ENCODE assay signal across 9 cellular contexts in genomic region chr7:151114151-151115090, GRCh38. TPM values are rescaled to one million over a fixed set of nuclear protein-coding genes. Genes with fewer than 3 reads are reported as not detected.
DNase-seq lines count a peak whose midpoint lies in the region; ATAC-seq and TF ChIP-seq lines count a peak whose summit lies in the region.
"Had no signal": no experiment of that assay in that cellular context is flagged by ENCODE, and none has a peak within 500 bp of the region (broad histone marks: within the 10 kb centered on the region; RNA-seq: fewer than 3 reads in every experiment).

No MANE protein-coding gene starts in this region.

- H3K79me1 ChIP-seq in IMR-90 (ENCODE audit: low read depth in 1 of 2, low read length in 2 of 2): peaks cover 18 to 76% of the 10 kb centered on the region in 2 experiments

- H3K4me3 ChIP-seq in IMR-90 (ENCODE audit: insufficient read depth, low read depth, low read length): no peak overlapping the region
- peak overlapping the region in 4 of 8 donors; percentile 18 to 66 (median 24) for H3K4me3 ChIP-seq in spleen

- peaks cover 78% of the 10 kb centered on the region for H4K20me1 ChIP-seq in IMR-90 (ENCODE audit: insufficient read depth, low read length)

- peak overlapping the region; percentile 56 for H3K4me3 Mint-ChIP-seq in CD4-positive, alpha-beta T cell
- peak overlapping the region in 1 of 2 donors; percentile 53 for H3K4me3 Mint-ChIP-seq in effector memory CD8-positive, alpha-beta T cell
- H3K4me3 Mint-ChIP-seq in natural killer cell: peak overlapping the region; percentile 17

- CTCF ChIA-PET in CD4-positive, alpha-beta T cell (lab: Charles Lee): no interaction called here
- CTCF ChIA-PET in IMR-90 (lab: Yijun Ruan, JAX): interaction anchor here (0.6 to 1.7 kb wide), 2 partner anchors 9 to 220 kb away, joined by 7 read pairs; no protein-coding TSS in a partner anchor

- 0 out of 2 replicates have a peak overlapping the region, but pooled peaks have one; percentile 38 for H2BK20ac ChIP-seq in IMR-90 (ENCODE audit: low read depth, low read length)

- no peak overlapping the region for H3K27ac ChIP-seq in CD4-positive, alpha-beta T cell (ENCODE audit: low read depth, low read length)
- H3K27ac ChIP-seq in IMR-90 (ENCODE audit: insufficient read depth, low read length) (peak overlapping the region; percentile 66), spleen (peak overlapping the region in 1 of 8 donors; percentile 7)

- 15% methylated on average over 45 of the region's 101 CpGs; no CpG with 5 or more reads in 1 of the 2 experiments for WGBS in IMR-90 (ENCODE audit: extremely low coverage in 2 of 2, insufficient read length in 1 of 2), 2 experiments
- 34 to 88% (median 37%) methylated on average over 23 to 101 of the region's 101 CpGs for WGBS in spleen, 5 donors

- TF ChIP-seq CTCF in CD4-positive, alpha-beta T cell (IDR thresholded peaks at IDR 0.05): no peak
- TF ChIP-seq CTCF in IMR-90 (conservative IDR thresholded peaks at IDR 0.05; ENCODE audit: low read depth, low read length) (no peak), natural killer cell (IDR thresholded peaks at IDR 0.05) (no peak), spleen (IDR thresholded peaks at IDR 0.05 in 8 of 11, conservative IDR thresholded peaks at IDR 0.05 in 3 of 11) (no peak)

- H3K27me3 ChIP-seq in CD4-positive, alpha-beta T cell (ENCODE audit: control insufficient read depth, insufficient read depth, low read length): peaks cover 5% of the 10 kb centered on the region
- H3K27me3 ChIP-seq in IMR-90 (ENCODE audit: control insufficient read depth, insufficient read depth, low read length) (no peaks in the 10 kb centered on the region), spleen (replicated peaks in 1 of 7) (peaks cover 0 to 21% (median 0%) of the 10 kb centered on the region in 7 donors)

- intact Hi-C loops in CD4-positive, alpha-beta T cell (cut with DNase I, micrococcal nuclease): loop anchor here (5.0 kb wide), 2 partner anchors 97 to 102 kb away; no protein-coding TSS in a partner anchor
- intact Hi-C loops in IMR-90 (cut with micrococcal nuclease) (loop anchor here (5.0 kb wide), 2 partner anchors 102 to 217 kb away; no protein-coding TSS in a partner anchor), natural killer cell (cut with micrococcal nuclease) (no loop called here), spleen (cut with DNase I; ENCODE audit: low total_unique reads) (loop anchor here (5.0 kb wide), 2 partner anchors 82 to 217 kb away; no protein-coding TSS in a partner anchor)

- peak overlapping the region; percentile 74; the same call in 1 of the 2 replicates for H3K14ac ChIP-seq in IMR-90 (replicated peaks; ENCODE audit: low read depth, low read length)

- H3K23ac ChIP-seq in IMR-90 (ENCODE audit: low read depth, low read length): peak overlapping the region; percentile 64

- TF ChIP-seq POLR2A in IMR-90 (IDR thresholded peaks at IDR 0.05; ENCODE audit: low read depth, low read length) (0 out of 2 replicates have a peak, but pooled peaks have one; percentile 25), spleen (IDR thresholded peaks at IDR 0.05) (no peak)

- H3K4me2 ChIP-seq in IMR-90 (ENCODE audit: low read depth, low read length): peak overlapping the region; percentile 57

- no peak overlapping the region for H3K27ac Mint-ChIP-seq in CD4-positive, alpha-beta T cell
- no peak overlapping the region for H3K27ac Mint-ChIP-seq in effector memory CD8-positive, alpha-beta T cell
- no peak overlapping the region for H3K27ac Mint-ChIP-seq in natural killer cell

- TF ChIP-seq RAD21 in IMR-90 (IDR thresholded peaks at IDR 0.05; ENCODE audit: low read length): no peak

- H3K9me3 ChIP-seq in CD4-positive, alpha-beta T cell (ENCODE audit: control insufficient read depth, low read length): no peaks in the 10 kb centered on the region
- H3K9me3 ChIP-seq in IMR-90 (ENCODE audit: control insufficient read depth, insufficient read depth, low read length) (no peaks in the 10 kb centered on the region), spleen (no peaks in the 10 kb centered on the region)

- H3K36me3 Mint-ChIP-seq in CD4-positive, alpha-beta T cell (ENCODE audit: low read depth): peaks cover 17% of the 10 kb centered on the region
- peaks cover 15% of the 10 kb centered on the region for H3K36me3 Mint-ChIP-seq in effector memory CD8-positive, alpha-beta T cell (ENCODE audit: insufficient read depth)
- H3K36me3 Mint-ChIP-seq in natural killer cell: no peaks in the 10 kb centered on the region

- H3K27me3 Mint-ChIP-seq in CD4-positive, alpha-beta T cell: peaks cover 22% of the 10 kb centered on the region
- H3K27me3 Mint-ChIP-seq in effector memory CD8-positive, alpha-beta T cell: no peaks in the 10 kb centered on the region
- H3K27me3 Mint-ChIP-seq in natural killer cell (ENCODE audit: low read depth in 2 of 2): no peaks in the 10 kb centered on the region

- in situ Hi-C loops in IMR-90 (cut with MboI; ENCODE audit: low sequenced_read_pairs): loop anchor here (5.0 to 25.0 kb wide), 2 partner anchors 92 to 327 kb away; partner anchors contain the start of gene ATG9B

- peak overlapping the region; percentile 5 to 82; a peak in 3 of 4 replicates for H4K8ac ChIP-seq in IMR-90 (ENCODE audit: low read depth in 2 of 2, low read length in 2 of 2)

- H3K9me1 ChIP-seq in IMR-90 (ENCODE audit: insufficient read depth, low read length): peaks cover 13% of the 10 kb centered on the region

- H3K9ac ChIP-seq in IMR-90 (ENCODE audit: low read depth, low read length): peak overlapping the region; percentile 15; the same call in 1 of the 2 replicates

- no peak for DNase-seq in CD4-positive, alpha-beta T cell
- DNase-seq in IMR-90 (no peak), natural killer cell (no peak), spleen (no peak), amniotic stem cell (lab: John Stamatoyannopoulos, UW) (no peak), GM19240 (ENCODE audit: insufficient read length, low spot score) (no peak)
- DNase-seq in effector memory CD8-positive, alpha-beta T cell: no peak
- DNase-seq: NCI-H345 had no signal

- H4K91ac ChIP-seq in IMR-90 (ENCODE audit: insufficient read depth, low read depth, low read length): peak overlapping the region; percentile 81

- peaks cover 21% of the 10 kb centered on the region for H3K4me1 ChIP-seq in IMR-90 (ENCODE audit: control insufficient read depth, insufficient read depth, low read length)
- H3K4me1 ChIP-seq in spleen: peaks cover 0 to 56% (median 26%) of the 10 kb centered on the region in 6 donors

- peak overlapping the region; percentile 63 for H2BK5ac ChIP-seq in IMR-90 (ENCODE audit: low read depth, low read length, poor library complexity, severe bottlenecking)

- H3K36me3 ChIP-seq in IMR-90 (ENCODE audit: control insufficient read depth, insufficient read depth, low read length): peaks cover 24% of the 10 kb centered on the region
- peaks cover 0 to 29% (median 13%) of the 10 kb centered on the region in 6 donors for H3K36me3 ChIP-seq in spleen

- H2AFZ ChIP-seq in IMR-90 (replicated peaks; ENCODE audit: low read length, poor library complexity): peak overlapping the region; percentile 70

- peak overlapping the region; percentile 70 for H2AK9ac ChIP-seq in IMR-90 (replicated peaks; ENCODE audit: low read depth, low read length, poor library complexity)

- H3K18ac ChIP-seq in IMR-90 (ENCODE audit: low read depth, low read length): peak overlapping the region; percentile 16; the same call in 1 of the 2 replicates

- no TSS peak for BruUV-seq in IMR-90 (replicated peaks; lab: Mats Ljungman, UMichigan)

- peak overlapping the region; percentile 73; the same call in 1 of the 2 replicates for H3K56ac ChIP-seq in IMR-90 (ENCODE audit: extremely low read depth, insufficient read depth, low read length)

- peak overlapping the region; percentile 29; the same call in 1 of the 3 replicates for H2BK15ac ChIP-seq in IMR-90 (ENCODE audit: low read depth, low read length)

- peak overlapping the region; percentile 79 for H3K4ac ChIP-seq in IMR-90 (ENCODE audit: low read depth, low read length)

- dilution Hi-C loops in IMR-90 (cut with HindIII; ENCODE audit: low sequenced_read_pairs, unreplicated experiment): no loop called here

- POLR2A ChIA-PET in CD4-positive, alpha-beta T cell (lab: Charles Lee): interaction anchor here (1.1 kb wide), 1 partner anchor 101 kb away, joined by 3 read pairs; no protein-coding TSS in a partner anchor
- POLR2A ChIA-PET in IMR-90 (lab: Charles Lee; ENCODE audit: unreplicated experiment): interaction anchor here (1.2 kb wide), 1 partner anchor 26 kb away, joined by 3 read pairs; no protein-coding TSS in a partner anchor

- peak overlapping the region; percentile 27 for H2AK5ac ChIP-seq in IMR-90 (ENCODE audit: low read depth, low read length)

- H4K5ac ChIP-seq in IMR-90 (ENCODE audit: low read depth, low read length): 0 out of 2 replicates have a peak overlapping the region, but pooled peaks have one; percentile 16

- H2BK120ac ChIP-seq in IMR-90 (ENCODE audit: low read depth, low read length): peak overlapping the region; percentile 71; the same call in 1 of the 2 replicates

- no peak for ATAC-seq in CD4-positive, alpha-beta T cell (ENCODE audit: poor library complexity)
- ATAC-seq in IMR-90 (ENCODE audit: low read depth) (peak; percentile 7), natural killer cell (peak in 1 of 3 donors; percentile 5), HG03108 (IDR thresholded peaks at IDR 0.05; ENCODE audit: unreplicated experiment) (no peak)
- peak; percentile 2 for ATAC-seq in effector memory CD8-positive, alpha-beta T cell (replicated peaks)

- no peaks in the 10 kb centered on the region for H3K9me3 Mint-ChIP-seq in CD4-positive, alpha-beta T cell
- no peaks in the 10 kb centered on the region for H3K9me3 Mint-ChIP-seq in effector memory CD8-positive, alpha-beta T cell
- no peaks in the 10 kb centered on the region for H3K9me3 Mint-ChIP-seq in natural killer cell

- H3K4me1 Mint-ChIP-seq in CD4-positive, alpha-beta T cell (ENCODE audit: low read depth): peaks cover 18% of the 10 kb centered on the region
- H3K4me1 Mint-ChIP-seq in effector memory CD8-positive, alpha-beta T cell (ENCODE audit: low read depth in 2 of 2): peaks cover 13 to 18% of the 10 kb centered on the region in 2 donors
- H3K4me1 Mint-ChIP-seq in natural killer cell: peaks cover 0 to 12% of the 10 kb centered on the region in 2 donors

RNA-seq across cellular contexts. Expression of gene AGAP3, which starts 28.1 kb away (rescaled TPM):
- total RNA-seq in CD4-positive, alpha-beta T cell: 10 to 100 TPM; 43.2 to 44.6 TPM
- total RNA-seq in IMR-90 (2012; rRNA removed): 33.3 and 35.3 TPM in 2 replicates
- polyA plus RNA-seq in IMR-90 (2012; rRNA removed): 93.9 and 99.5 TPM in 2 replicates
- polyA plus RNA-seq in IMR-90 (2012; cell fraction: cytosol; rRNA removed): 87.0 and 97.5 TPM in 2 replicates
- 301 and 531 TPM in 2 replicates for polyA plus RNA-seq in IMR-90 (2012; cell fraction: nucleus; rRNA removed; ENCODE audit: low replicate concordance)
- total RNA-seq in natural killer cell: 10 to 100 TPM; 27.7 to 46.9 (median 42.8) TPM
- total RNA-seq in spleen: 10 to 100 TPM; 43.2 to 94.4 (median 73.0) TPM
- polyA plus RNA-seq in spleen: 10 to 100 TPM; 21.8 to 79.1 (median 51.2) TPM

RNA-seq across cellular contexts. Expression of gene TMUB1, which starts 31.1 kb away (rescaled TPM):
- 10 to 100 TPM; 44.5 to 46.6 TPM for total RNA-seq in CD4-positive, alpha-beta T cell
- total RNA-seq in IMR-90 (2012; rRNA removed) (6.8 and 7.8 TPM in 2 replicates), natural killer cell (10 to 100 TPM; 44.1 to 49.8 (median 47.3) TPM), spleen (10 to 100 TPM; 27.1 to 47.8 (median 38.2) TPM)
- polyA plus RNA-seq in IMR-90 (2012; rRNA removed) (29.8 and 38.3 TPM in 2 replicates), spleen (10 to 100 TPM; 43.0 to 73.4 (median 45.9) TPM)
- polyA plus RNA-seq in IMR-90 (2012; cell fraction: cytosol; rRNA removed): 24.3 and 48.1 TPM in 2 replicates
- polyA plus RNA-seq in IMR-90 (2012; cell fraction: nucleus; rRNA removed; ENCODE audit: low replicate concordance): 34.7 and 60.3 TPM in 2 replicates

RNA-seq across cellular contexts. Expression of gene FASTK, which starts 33.8 kb away (rescaled TPM):
- total RNA-seq in CD4-positive, alpha-beta T cell: 10 to 100 TPM; 82.2 to 84.2 TPM
- total RNA-seq in IMR-90 (2012; rRNA removed) (41.9 and 53.8 TPM in 2 replicates), natural killer cell (10 to 100 TPM; 72.8 to 89.4 (median 85.2) TPM), spleen (100 to 1,000 TPM in 1 of 7 donors, 10 to 100 TPM in 6; 72.9 to 102 (median 77.6) TPM)
- polyA plus RNA-seq in IMR-90 (2012; rRNA removed) (115 and 127 TPM in 2 replicates), spleen (100 to 1,000 TPM in 2 of 3 donors, 10 to 100 TPM in 1; 83.9 to 183 (median 136) TPM)
- 99.0 and 130 TPM in 2 replicates for polyA plus RNA-seq in IMR-90 (2012; cell fraction: cytosol; rRNA removed)
- 430 and 1,164 TPM in 2 replicates for polyA plus RNA-seq in IMR-90 (2012; cell fraction: nucleus; rRNA removed; ENCODE audit: low replicate concordance)

RNA-seq across cellular contexts. Expression of gene GBX1, which starts 53.1 kb away (rescaled TPM):
- total RNA-seq in CD4-positive, alpha-beta T cell: not detected
- not detected in 2 replicates for total RNA-seq in IMR-90 (2012; rRNA removed)
- polyA plus RNA-seq in IMR-90 (2012; rRNA removed): not detected in 2 replicates
- polyA plus RNA-seq in IMR-90 (2012; cell fraction: cytosol; rRNA removed): not detected in 2 replicates
- not detected in 2 replicates for polyA plus RNA-seq in IMR-90 (2012; cell fraction: nucleus; rRNA removed; ENCODE audit: low replicate concordance)
- not detected for total RNA-seq in natural killer cell
- total RNA-seq in spleen: not detected
- not detected for polyA plus RNA-seq in spleen

RNA-seq across cellular contexts. Expression of gene SLC4A2, which starts 55.0 kb away (rescaled TPM):
- total RNA-seq in CD4-positive, alpha-beta T cell: 10 to 100 TPM; 27.1 to 31.4 TPM
- total RNA-seq in IMR-90 (2012; rRNA removed) (25.3 and 29.6 TPM in 2 replicates), natural killer cell (10 to 100 TPM; 60.4 to 87.3 (median 66.1) TPM), spleen (100 to 1,000 TPM in 1 of 7 donors, 10 to 100 TPM in 6; 58.9 to 112 (median 85.2) TPM)
- polyA plus RNA-seq in IMR-90 (2012; rRNA removed) (91.0 and 112 TPM in 2 replicates), spleen (100 to 1,000 TPM in 1 of 3 donors, 10 to 100 TPM in 2; 43.9 to 122 (median 99.4) TPM)
- polyA plus RNA-seq in IMR-90 (2012; cell fraction: cytosol; rRNA removed): 70.2 and 89.3 TPM in 2 replicates
- polyA plus RNA-seq in IMR-90 (2012; cell fraction: nucleus; rRNA removed; ENCODE audit: low replicate concordance): 205 and 510 TPM in 2 replicates

Comparison
In these comparisons a context has a peak if more than half of its experiments do, and no peak if none do; other contexts are left out.
1. ATAC-seq: peak in IMR-90 (single experiment) and effector memory CD8-positive, alpha-beta T cell (single experiment); none in CD4-positive, alpha-beta T cell (single experiment) and HG03108 (single experiment).